8 cellular contexts compared by ENCODE assay signal in the genomic region with DNA sequence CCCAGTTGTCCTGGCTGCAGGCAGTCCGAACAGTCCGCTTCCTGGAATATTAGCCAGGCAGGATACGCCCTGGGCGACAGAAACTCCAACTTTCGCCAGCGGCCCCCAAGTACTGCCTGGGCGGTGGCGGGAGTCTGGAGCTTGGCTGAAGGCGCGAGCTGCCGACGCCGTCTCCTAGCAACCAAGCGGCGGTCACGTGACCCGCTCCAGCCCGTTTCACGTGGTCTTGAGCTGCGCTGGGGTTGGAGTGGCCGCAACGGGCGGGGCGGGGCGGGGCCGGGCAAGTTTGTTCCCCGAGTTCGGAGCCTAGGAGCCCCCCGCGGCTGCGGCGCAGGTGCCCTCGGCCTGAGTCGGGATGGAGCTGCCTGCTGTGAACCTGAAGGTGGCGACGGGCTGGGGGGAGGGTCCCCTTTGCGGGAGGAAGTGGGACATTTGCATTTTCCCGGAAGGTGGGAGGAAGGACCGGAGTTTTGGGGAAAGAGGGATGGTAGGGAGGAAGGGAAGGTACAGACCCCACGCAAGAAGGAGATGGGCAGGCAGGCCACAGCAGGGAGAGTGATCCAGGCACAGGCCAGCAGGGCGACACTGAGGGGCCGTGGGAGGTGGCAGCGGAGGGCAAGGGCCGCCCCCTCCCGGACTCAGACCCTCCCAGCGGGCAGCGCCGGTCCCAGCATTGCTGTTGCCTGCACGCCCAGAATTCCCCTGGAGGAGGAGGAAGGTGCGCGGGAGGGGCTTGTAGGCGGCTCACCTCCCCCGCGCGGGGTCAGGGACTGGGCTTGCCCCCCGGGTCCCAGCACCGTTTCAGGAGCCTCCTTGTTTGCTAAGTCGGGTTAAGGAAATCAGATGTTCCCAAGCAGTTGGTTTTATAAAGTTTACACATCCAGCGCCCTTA. TPM values are rescaled to one million over a fixed set of nuclear protein-coding genes. Genes with fewer than 3 reads are reported as not detected.
A peak's percentile ranks its signal among the peaks of the same experiment; 100 is the strongest.
DNase-seq lines count a peak whose midpoint lies in the region; ATAC-seq and TF ChIP-seq lines count a peak whose summit lies in the region.

A gene with protein sequence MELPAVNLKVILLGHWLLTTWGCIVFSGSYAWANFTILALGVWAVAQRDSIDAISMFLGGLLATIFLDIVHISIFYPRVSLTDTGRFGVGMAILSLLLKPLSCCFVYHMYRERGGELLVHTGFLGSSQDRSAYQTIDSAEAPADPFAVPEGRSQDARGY (plus strand): TSS at position 283 of the 892 bp plus-strand sequence. CDS start 73 bp downstream, at position 356.

- peak within 1 kb of the TSS; percentile 96 for H2AFZ ChIP-seq in mammary epithelial cell (ENCODE audit: low read depth, low read length)
- peak within 1 kb of the TSS; percentile 93 for H2AFZ ChIP-seq in smooth muscle cell (ENCODE audit: low read depth)

- under 1% methylated on average over 23 of the region's 59 CpGs for WGBS in mammary epithelial cell (ENCODE audit: low coverage, missing lambda C conversion rate)
- 2% methylated on average over 51 of the region's 59 CpGs for WGBS in smooth muscle cell (ENCODE audit: low lambda C conversion rate)

- ATAC-seq in HG02981 (IDR thresholded peaks at IDR 0.05; ENCODE audit: unreplicated experiment) = peak; percentile 59
- no peak for ATAC-seq in HG03571 (IDR thresholded peaks at IDR 0.05; ENCODE audit: unreplicated experiment)

- H3K9ac ChIP-seq in mammary epithelial cell (ENCODE audit: insufficient read depth, low read length) = peak within 1 kb of the TSS; percentile 98
- peak within 1 kb of the TSS; percentile 76 for H3K9ac ChIP-seq in smooth muscle cell (ENCODE audit: low read depth)

- BruUV-seq in mammary epithelial cell (replicated peaks; lab: Mats Ljungman, UMichigan) = TSS peak; percentile 82

- H4K20me1 ChIP-seq in mammary epithelial cell (ENCODE audit: insufficient read depth, low read length) (no peaks in the 10 kb centered on the region), smooth muscle cell (ENCODE audit: low read depth) (peaks cover 4% of the 10 kb centered on the region)

- H3K4me1 ChIP-seq in mammary epithelial cell (ENCODE audit: insufficient read depth, low read length) = peaks cover 46% of the 10 kb centered on the region
- H3K4me1 ChIP-seq in smooth muscle cell (ENCODE audit: low read depth) = peaks cover 16% of the 10 kb centered on the region

- TF ChIP-seq CTCF in GM12874 (IDR thresholded peaks at IDR 0.05; ENCODE audit: insufficient read depth, low read depth, low read length) (0 out of 2 replicates have a peak, but pooled peaks have one; percentile 6), WI38 (IDR thresholded peaks at IDR 0.05; ENCODE audit: low read depth, low read length) (no peak), mammary epithelial cell (conservative IDR thresholded peaks at IDR 0.05 in 1 of 2, IDR thresholded peaks at IDR 0.05 in 1 of 2; ENCODE audit: extremely low read depth in 1 of 2, insufficient read depth in 1 of 2, low read depth in 1 of 2, low read length in 2 of 2) (peak in 1 of 2 donors; percentile 14), smooth muscle cell (IDR thresholded peaks at IDR 0.05; ENCODE audit: borderline replicate concordance, insufficient read depth, poor library complexity, severe bottlenecking) (no peak)

- H3K79me2 ChIP-seq in mammary epithelial cell (ENCODE audit: insufficient read depth, low read length) (peaks cover 36% of the 10 kb centered on the region), smooth muscle cell (ENCODE audit: low read depth) (no peaks in the 10 kb centered on the region)

- no peaks in the 10 kb centered on the region for H3K9me3 ChIP-seq in mammary epithelial cell (replicated peaks; ENCODE audit: insufficient read depth, low read length)
- H3K9me3 ChIP-seq in smooth muscle cell (replicated peaks; ENCODE audit: low read depth) = no peaks in the 10 kb centered on the region

- peaks cover 2% of the 10 kb centered on the region for H3K36me3 ChIP-seq in mammary epithelial cell (ENCODE audit: insufficient read depth, low read length)
- H3K36me3 ChIP-seq in smooth muscle cell (ENCODE audit: low read depth) = no peaks in the 10 kb centered on the region

- peak within 1 kb of the TSS; percentile 96 for H3K27ac ChIP-seq in mammary epithelial cell (ENCODE audit: insufficient read depth, low read depth, low read length)
- peak within 1 kb of the TSS; percentile 67 for H3K27ac ChIP-seq in smooth muscle cell (ENCODE audit: low read depth)

- DNase-seq in NCI-H2196 treated with DMSO at 0.1 percent for 48 hours (lab: John Stamatoyannopoulos, UW; ENCODE audit: unreplicated experiment) (peak; percentile 84), mammary epithelial cell (peak; percentile 86), iPS-NIHi7 (ENCODE audit: extremely low spot score) (peak; percentile 95), smooth muscle cell (lab: John Stamatoyannopoulos, UW; ENCODE audit: unreplicated experiment) (peak; percentile 83)

- H3K27me3 ChIP-seq in mammary epithelial cell (ENCODE audit: insufficient read depth, low read length) (no peaks in the 10 kb centered on the region), smooth muscle cell (ENCODE audit: low read depth) (no peaks in the 10 kb centered on the region)

- dilution Hi-C loops in mammary epithelial cell (cut with HindIII; ENCODE audit: low sequenced_read_pairs) = loop anchor here (10.0 kb wide), 1 partner anchor 129 kb away; no protein-coding TSS in a partner anchor

- in situ Hi-C loops in mammary epithelial cell (cut with MboI; ENCODE audit: low sequenced_read_pairs in 2 of 2) = loop anchor here in 1 of 2 donors (10.0 kb wide), 1 partner anchor 491 kb away; no protein-coding TSS in a partner anchor

- CTCF ChIA-PET in mammary epithelial cell (lab: Charles Lee; ENCODE audit: low non-redundant PET) = interaction anchor here (0.6 kb wide), 1 partner anchor 85 kb away, joined by 6 read pairs; no protein-coding TSS in a partner anchor

- intact Hi-C loops in mammary epithelial cell (cut with micrococcal nuclease) = loop anchor here (2.0 kb wide), 1 partner anchor 67 kb away; no protein-coding TSS in a partner anchor

- H3K4me3 ChIP-seq in WI38 (ENCODE audit: low read depth, low read length) (peak within 1 kb of the TSS; percentile 86), mammary epithelial cell (replicated peaks in 1 of 3; ENCODE audit: insufficient read depth in 1 of 3, low read depth in 2 of 3, low read length in 3 of 3) (peak within 1 kb of the TSS; percentile 81 to 99 (median 94)), smooth muscle cell (peak within 1 kb of the TSS; percentile 88)

- H3F3A ChIP-seq in smooth muscle cell (ENCODE audit: low read depth) = peaks cover 4% of the 10 kb centered on the region

- peak within 1 kb of the TSS; percentile 91 for H3K4me2 ChIP-seq in mammary epithelial cell (ENCODE audit: insufficient read depth, low read depth, low read length)
- peak within 1 kb of the TSS; percentile 98 for H3K4me2 ChIP-seq in smooth muscle cell

RNA-seq across cellular contexts. Expression of the gene that starts here (rescaled TPM):
- total RNA-seq in mammary epithelial cell (100 to 1,000 TPM; 105 to 109 TPM), smooth muscle cell (30.9 and 32.0 TPM in 2 replicates)
- polyA plus RNA-seq in mammary epithelial cell (120 TPM), smooth muscle cell (67.8 and 76.8 TPM in 2 replicates)
- 78.0 TPM for polyA minus RNA-seq in mammary epithelial cell
